Comparison of ENCODE assay signal across 1 cellular context in the genomic region with DNA sequence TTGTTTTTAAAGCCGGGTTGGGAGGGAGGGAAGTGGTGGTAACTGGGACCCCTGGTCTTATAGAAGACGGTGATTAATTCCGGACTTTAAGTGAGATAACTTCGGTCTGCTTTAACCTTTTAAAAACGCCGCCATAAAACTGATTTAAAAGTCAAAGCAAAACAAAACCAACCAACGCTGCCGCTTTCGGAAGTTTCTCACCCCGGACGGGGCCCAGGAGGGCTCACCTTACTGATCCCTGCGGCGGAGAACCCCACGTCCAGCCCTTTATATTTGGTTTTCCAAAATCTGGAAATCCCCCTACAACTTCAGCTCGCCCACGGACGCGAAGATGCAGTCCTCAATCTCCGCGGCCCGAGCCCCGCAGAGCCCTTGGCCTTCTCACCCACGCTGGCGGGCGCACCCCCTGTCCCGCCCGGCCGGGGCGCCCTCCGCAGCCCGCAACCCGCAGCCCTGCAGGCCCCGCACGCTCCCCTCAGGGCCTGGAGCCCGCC.
TF ChIP-seq lines count a peak whose summit lies in the region.

No MANE protein-coding gene starts in this region.

TF ChIP-seq in HepG2, 621 proteins besides CTCF, POLR2A, EP300 and RAD21 (continued from another document):
- TF ChIP-seq, protein P1, sequence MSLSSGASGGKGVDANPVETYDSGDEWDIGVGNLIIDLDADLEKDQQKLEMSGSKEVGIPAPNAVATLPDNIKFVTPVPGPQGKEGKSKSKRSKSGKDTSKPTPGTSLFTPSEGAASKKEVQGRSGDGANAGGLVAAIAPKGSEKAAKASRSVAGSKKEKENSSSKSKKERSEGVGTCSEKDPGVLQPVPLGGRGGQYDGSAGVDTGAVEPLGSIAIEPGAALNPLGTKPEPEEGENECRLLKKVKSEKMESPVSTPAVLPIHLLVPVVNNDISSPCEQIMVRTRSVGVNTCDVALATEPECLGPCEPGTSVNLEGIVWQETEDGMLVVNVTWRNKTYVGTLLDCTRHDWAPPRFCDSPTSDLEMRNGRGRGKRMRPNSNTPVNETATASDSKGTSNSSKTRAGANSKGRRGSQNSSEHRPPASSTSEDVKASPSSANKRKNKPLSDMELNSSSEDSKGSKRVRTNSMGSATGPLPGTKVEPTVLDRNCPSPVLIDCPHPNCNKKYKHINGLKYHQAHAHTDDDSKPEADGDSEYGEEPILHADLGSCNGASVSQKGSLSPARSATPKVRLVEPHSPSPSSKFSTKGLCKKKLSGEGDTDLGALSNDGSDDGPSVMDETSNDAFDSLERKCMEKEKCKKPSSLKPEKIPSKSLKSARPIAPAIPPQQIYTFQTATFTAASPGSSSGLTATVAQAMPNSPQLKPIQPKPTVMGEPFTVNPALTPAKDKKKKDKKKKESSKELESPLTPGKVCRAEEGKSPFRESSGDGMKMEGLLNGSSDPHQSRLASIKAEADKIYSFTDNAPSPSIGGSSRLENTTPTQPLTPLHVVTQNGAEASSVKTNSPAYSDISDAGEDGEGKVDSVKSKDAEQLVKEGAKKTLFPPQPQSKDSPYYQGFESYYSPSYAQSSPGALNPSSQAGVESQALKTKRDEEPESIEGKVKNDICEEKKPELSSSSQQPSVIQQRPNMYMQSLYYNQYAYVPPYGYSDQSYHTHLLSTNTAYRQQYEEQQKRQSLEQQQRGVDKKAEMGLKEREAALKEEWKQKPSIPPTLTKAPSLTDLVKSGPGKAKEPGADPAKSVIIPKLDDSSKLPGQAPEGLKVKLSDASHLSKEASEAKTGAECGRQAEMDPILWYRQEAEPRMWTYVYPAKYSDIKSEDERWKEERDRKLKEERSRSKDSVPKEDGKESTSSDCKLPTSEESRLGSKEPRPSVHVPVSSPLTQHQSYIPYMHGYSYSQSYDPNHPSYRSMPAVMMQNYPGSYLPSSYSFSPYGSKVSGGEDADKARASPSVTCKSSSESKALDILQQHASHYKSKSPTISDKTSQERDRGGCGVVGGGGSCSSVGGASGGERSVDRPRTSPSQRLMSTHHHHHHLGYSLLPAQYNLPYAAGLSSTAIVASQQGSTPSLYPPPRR (CRISPR knock-in tag; IDR thresholded peaks at IDR 0.05; ENCODE audit: borderline replicate concordance): no peak
- TF ChIP-seq, protein P2, sequence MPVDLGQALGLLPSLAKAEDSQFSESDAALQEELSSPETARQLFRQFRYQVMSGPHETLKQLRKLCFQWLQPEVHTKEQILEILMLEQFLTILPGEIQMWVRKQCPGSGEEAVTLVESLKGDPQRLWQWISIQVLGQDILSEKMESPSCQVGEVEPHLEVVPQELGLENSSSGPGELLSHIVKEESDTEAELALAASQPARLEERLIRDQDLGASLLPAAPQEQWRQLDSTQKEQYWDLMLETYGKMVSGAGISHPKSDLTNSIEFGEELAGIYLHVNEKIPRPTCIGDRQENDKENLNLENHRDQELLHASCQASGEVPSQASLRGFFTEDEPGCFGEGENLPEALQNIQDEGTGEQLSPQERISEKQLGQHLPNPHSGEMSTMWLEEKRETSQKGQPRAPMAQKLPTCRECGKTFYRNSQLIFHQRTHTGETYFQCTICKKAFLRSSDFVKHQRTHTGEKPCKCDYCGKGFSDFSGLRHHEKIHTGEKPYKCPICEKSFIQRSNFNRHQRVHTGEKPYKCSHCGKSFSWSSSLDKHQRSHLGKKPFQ (CRISPR knock-in tag; IDR thresholded peaks at IDR 0.05; ENCODE audit: insufficient replicate concordance): peak; percentile 23
- TF ChIP-seq, protein P3, sequence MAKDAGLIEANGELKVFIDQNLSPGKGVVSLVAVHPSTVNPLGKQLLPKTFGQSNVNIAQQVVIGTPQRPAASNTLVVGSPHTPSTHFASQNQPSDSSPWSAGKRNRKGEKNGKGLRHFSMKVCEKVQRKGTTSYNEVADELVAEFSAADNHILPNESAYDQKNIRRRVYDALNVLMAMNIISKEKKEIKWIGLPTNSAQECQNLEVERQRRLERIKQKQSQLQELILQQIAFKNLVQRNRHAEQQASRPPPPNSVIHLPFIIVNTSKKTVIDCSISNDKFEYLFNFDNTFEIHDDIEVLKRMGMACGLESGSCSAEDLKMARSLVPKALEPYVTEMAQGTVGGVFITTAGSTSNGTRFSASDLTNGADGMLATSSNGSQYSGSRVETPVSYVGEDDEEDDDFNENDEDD (CRISPR knock-in tag; IDR thresholded peaks at IDR 0.05; ENCODE audit: borderline replicate concordance): 0 out of 2 replicates have a peak, but pooled peaks have one; percentile 2
- TF ChIP-seq KMT2A (CRISPR knock-in tag; IDR thresholded peaks at IDR 0.05): peak; percentile 22; the same call in 1 of the 2 replicates
- no peak for TF ChIP-seq SMARCC2 (IDR thresholded peaks at IDR 0.05)
- TF ChIP-seq ZEB1 (IDR thresholded peaks at IDR 0.05; ENCODE audit: insufficient replicate concordance, low read depth): no peak
- TF ChIP-seq EEA1 (CRISPR knock-in tag; IDR thresholded peaks at IDR 0.05; ENCODE audit: borderline replicate concordance): no peak
- TF ChIP-seq CCAR2 (optimal IDR thresholded peaks at IDR 0.05; ENCODE audit: low read depth, low read length): no peak
- TF ChIP-seq, protein P4, sequence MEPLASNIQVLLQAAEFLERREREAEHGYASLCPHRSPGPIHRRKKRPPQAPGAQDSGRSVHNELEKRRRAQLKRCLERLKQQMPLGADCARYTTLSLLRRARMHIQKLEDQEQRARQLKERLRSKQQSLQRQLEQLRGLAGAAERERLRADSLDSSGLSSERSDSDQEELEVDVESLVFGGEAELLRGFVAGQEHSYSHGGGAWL (CRISPR knock-in tag; IDR thresholded peaks at IDR 0.05): no peak
- no peak for TF ChIP-seq FOXA1 (IDR thresholded peaks at IDR 0.05)
- no peak for TF ChIP-seq FOXA1 (CRISPR knock-in tag; IDR thresholded peaks at IDR 0.05)
- TF ChIP-seq MATR3 (CRISPR knock-in tag; IDR thresholded peaks at IDR 0.05): no peak
- no peak for TF ChIP-seq ZFY (CRISPR knock-in tag; IDR thresholded peaks at IDR 0.05)
- TF ChIP-seq ZSCAN31 (CRISPR knock-in tag; IDR thresholded peaks at IDR 0.05; ENCODE audit: low read depth): 0 out of 2 replicates have a peak, but pooled peaks have one; percentile 0
- no peak for TF ChIP-seq PAWR (CRISPR knock-in tag; IDR thresholded peaks at IDR 0.05; ENCODE audit: borderline replicate concordance)
- TF ChIP-seq ZNF773 (CRISPR knock-in tag; IDR thresholded peaks at IDR 0.05; ENCODE audit: borderline replicate concordance): no peak
